Comparison of ENCODE assay signal across 1 cellular context in the genomic region with DNA sequence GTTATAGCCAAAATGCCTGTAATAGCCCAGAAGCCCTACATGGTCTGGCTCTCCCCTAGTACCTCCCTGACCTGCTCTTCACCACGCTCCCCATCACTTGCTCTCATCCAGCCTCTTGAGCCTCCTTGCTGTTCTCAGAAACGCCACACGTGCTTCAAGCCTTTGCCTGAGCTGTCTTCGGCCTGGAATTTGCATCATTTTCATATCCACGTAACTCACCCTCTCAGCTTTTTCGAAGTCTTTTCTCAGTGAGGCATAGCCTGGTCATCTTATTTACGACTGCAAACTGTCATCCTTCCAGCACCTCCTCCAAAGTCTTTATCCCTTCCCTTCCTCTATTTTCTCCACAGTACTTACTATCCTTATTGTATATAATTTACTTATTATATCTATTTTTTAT.
TF ChIP-seq lines count a peak whose summit lies in the region.

No MANE protein-coding gene starts in this region.

TF ChIP-seq in GM23338, 12 proteins besides CTCF, POLR2A, EP300 and RAD21:
- TF ChIP-seq NANOG (IDR thresholded peaks at IDR 0.05; ENCODE audit: borderline replicate concordance) (no peak), ZNF462 (CRISPR knock-in tag; IDR thresholded peaks at IDR 0.05) (no peak), EZH2phosphoT487 (IDR thresholded peaks at IDR 0.05; ENCODE audit: unreplicated experiment) (no peak), STAT1 (IDR thresholded peaks at IDR 0.05; ENCODE audit: unreplicated experiment) (no peak), JUNB (IDR thresholded peaks at IDR 0.05; ENCODE audit: unreplicated experiment) (no peak)
- TF ChIP-seq, protein P1, sequence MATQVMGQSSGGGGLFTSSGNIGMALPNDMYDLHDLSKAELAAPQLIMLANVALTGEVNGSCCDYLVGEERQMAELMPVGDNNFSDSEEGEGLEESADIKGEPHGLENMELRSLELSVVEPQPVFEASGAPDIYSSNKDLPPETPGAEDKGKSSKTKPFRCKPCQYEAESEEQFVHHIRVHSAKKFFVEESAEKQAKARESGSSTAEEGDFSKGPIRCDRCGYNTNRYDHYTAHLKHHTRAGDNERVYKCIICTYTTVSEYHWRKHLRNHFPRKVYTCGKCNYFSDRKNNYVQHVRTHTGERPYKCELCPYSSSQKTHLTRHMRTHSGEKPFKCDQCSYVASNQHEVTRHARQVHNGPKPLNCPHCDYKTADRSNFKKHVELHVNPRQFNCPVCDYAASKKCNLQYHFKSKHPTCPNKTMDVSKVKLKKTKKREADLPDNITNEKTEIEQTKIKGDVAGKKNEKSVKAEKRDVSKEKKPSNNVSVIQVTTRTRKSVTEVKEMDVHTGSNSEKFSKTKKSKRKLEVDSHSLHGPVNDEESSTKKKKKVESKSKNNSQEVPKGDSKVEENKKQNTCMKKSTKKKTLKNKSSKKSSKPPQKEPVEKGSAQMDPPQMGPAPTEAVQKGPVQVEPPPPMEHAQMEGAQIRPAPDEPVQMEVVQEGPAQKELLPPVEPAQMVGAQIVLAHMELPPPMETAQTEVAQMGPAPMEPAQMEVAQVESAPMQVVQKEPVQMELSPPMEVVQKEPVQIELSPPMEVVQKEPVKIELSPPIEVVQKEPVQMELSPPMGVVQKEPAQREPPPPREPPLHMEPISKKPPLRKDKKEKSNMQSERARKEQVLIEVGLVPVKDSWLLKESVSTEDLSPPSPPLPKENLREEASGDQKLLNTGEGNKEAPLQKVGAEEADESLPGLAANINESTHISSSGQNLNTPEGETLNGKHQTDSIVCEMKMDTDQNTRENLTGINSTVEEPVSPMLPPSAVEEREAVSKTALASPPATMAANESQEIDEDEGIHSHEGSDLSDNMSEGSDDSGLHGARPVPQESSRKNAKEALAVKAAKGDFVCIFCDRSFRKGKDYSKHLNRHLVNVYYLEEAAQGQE (IDR thresholded peaks at IDR 0.05; ENCODE audit: unreplicated experiment), result no peak
